Comparison of ENCODE assay signal across 29 cellular contexts in the genomic region with DNA sequence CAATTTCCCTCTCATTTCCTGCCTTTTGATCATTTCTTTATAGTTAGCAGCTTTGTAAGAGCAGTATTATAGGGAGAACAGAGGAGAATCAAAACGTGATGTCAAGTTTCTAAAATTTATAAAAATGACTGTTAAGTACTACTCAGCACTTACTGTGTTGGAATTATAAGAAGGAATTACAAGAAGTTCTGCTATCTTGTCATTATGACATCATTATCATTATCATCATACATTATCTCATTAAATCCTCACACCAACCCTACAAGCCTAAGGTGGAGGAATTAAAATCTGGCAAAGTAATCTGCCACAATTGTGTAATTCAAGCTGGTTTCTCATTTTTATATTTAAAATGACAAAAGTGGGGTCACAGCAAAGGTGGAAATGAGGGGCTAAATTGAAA.
"Had no signal": no experiment of that assay in that cellular context is flagged by ENCODE, and none has a peak within 500 bp of the region (broad histone marks: within the 10 kb centered on the region; RNA-seq: fewer than 3 reads in every experiment).

No MANE protein-coding gene starts in this region.

- H3K27ac ChIP-seq: colonic mucosa, coronary artery, epithelial cell of prostate, esophagus muscularis mucosa, esophagus squamous epithelium, foreskin keratinocyte, gastrocnemius medialis, gastroesophageal sphincter, heart left ventricle, heart right ventricle had no signal

- FAIRE-seq: colon, endometrium, endothelial cell of umbilical vein, frontal cortex had no signal

- H3K4me3 Mint-ChIP-seq: dendritic cell treated with granulocyte-macrophage colony-stimulating factor and Interleukin-4, amounts not matched to agents 40 ng/mL and 50 ng/mL, for 4 days; effector memory CD8-positive, alpha-beta T cell; endodermal cell had no signal

- ATAC-seq: effector memory CD8-positive, alpha-beta T cell; esophagus mucosa; foreskin keratinocyte; gastrocnemius medialis; gastroesophageal sphincter; heart left ventricle; heart right ventricle had no signal

- H3K4me1 Mint-ChIP-seq: endodermal cell had no signal

- H3K27me3 Mint-ChIP-seq: dendritic cell treated with granulocyte-macrophage colony-stimulating factor and Interleukin-4, amounts not matched to agents 40 ng/mL and 50 ng/mL, for 4 days; effector memory CD8-positive, alpha-beta T cell had no signal

- DNase-seq: colonic mucosa; cortex of kidney; dermis blood vessel endothelial cell; dorsolateral prefrontal cortex; effector CD4-positive, alpha-beta T cell; effector CD8-positive, alpha-beta T cell; effector memory CD4-positive, alpha-beta T cell; effector memory CD8-positive, alpha-beta T cell; endodermal cell; erythroblast; esophagus squamous epithelium; foreskin fibroblast; foreskin keratinocyte; foreskin melanocyte; gastrocnemius medialis; glutamatergic neuron; head of caudate nucleus; heart left ventricle; heart right ventricle had no signal

- H3K4me3 ChIP-seq: colonic mucosa, coronary artery, dorsolateral prefrontal cortex, esophagus muscularis mucosa, esophagus squamous epithelium, gastrocnemius medialis, gastroesophageal sphincter, heart left ventricle, heart right ventricle had no signal

- H3K4me1 ChIP-seq: colonic mucosa, esophagus squamous epithelium, foreskin keratinocyte, gastrocnemius medialis, heart left ventricle had no signal

- H3K27me3 ChIP-seq: colonic mucosa, dorsolateral prefrontal cortex, esophagus muscularis mucosa, esophagus squamous epithelium, foreskin keratinocyte, gastrocnemius medialis, gastroesophageal sphincter, heart left ventricle, heart right ventricle had no signal

- H3K36me3 ChIP-seq: colonic mucosa, esophagus muscularis mucosa, esophagus squamous epithelium, gastrocnemius medialis, gastroesophageal sphincter, heart left ventricle, heart right ventricle had no signal

- H3K27ac Mint-ChIP-seq: dendritic cell treated with granulocyte-macrophage colony-stimulating factor and Interleukin-4, amounts not matched to agents 40 ng/mL and 50 ng/mL, for 4 days; effector memory CD8-positive, alpha-beta T cell; endodermal cell had no signal

- H3K9me3 Mint-ChIP-seq: dendritic cell treated with granulocyte-macrophage colony-stimulating factor and Interleukin-4, amounts not matched to agents 40 ng/mL and 50 ng/mL, for 4 days; endodermal cell had no signal

- H3K9me3 ChIP-seq: colonic mucosa, esophagus muscularis mucosa, esophagus squamous epithelium, gastrocnemius medialis, gastroesophageal sphincter, heart left ventricle, heart right ventricle had no signal
